9 cellular contexts compared by ENCODE assay signal in genomic region chr15:75069301-75069925, GRCh38. TPM values are rescaled to one million over a fixed set of nuclear protein-coding genes. Genes with fewer than 3 reads are reported as not detected.
A peak's percentile ranks its signal among the peaks of the same experiment; 100 is the strongest.
DNase-seq lines count a peak whose midpoint lies in the region; ATAC-seq, FAIRE-seq and TF ChIP-seq lines count a peak whose summit lies in the region.
"Had no signal": no experiment of that assay in that cellular context is flagged by ENCODE, and none has a peak within 500 bp of the region (broad histone marks: within the 10 kb centered on the region; RNA-seq: fewer than 3 reads in every experiment).

No MANE protein-coding gene starts in this region.

- H3K9me3 ChIP-seq in DOHH2 (ENCODE audit: control insufficient read depth, insufficient read depth, low read length) (no peaks in the 10 kb centered on the region), small intestine (ENCODE audit: control insufficient read depth, low read depth) (no peaks in the 10 kb centered on the region), ascending aorta (no peaks in the 10 kb centered on the region)

- H3K4me3 ChIP-seq in DOHH2 (ENCODE audit: low read length) (no peak overlapping the region), small intestine (ENCODE audit: low read depth in 1 of 2, low read length in 2 of 2) (no peak overlapping the region), ascending aorta (no peak overlapping the region)
- H3K4me3 ChIP-seq: cardiac muscle cell had no signal

- 76 to 92% (median 85%) methylated on average over 8 of the region's 8 CpGs for WGBS in small intestine, 3 donors

- H3K4me2 ChIP-seq in DOHH2 (ENCODE audit: low read length): peak overlapping the region; percentile 41

- H3K27me3 ChIP-seq in DOHH2 (ENCODE audit: control insufficient read depth, low read length) (no peaks in the 10 kb centered on the region), small intestine (ENCODE audit: control insufficient read depth in 2 of 2, insufficient read depth in 2 of 2, low read length in 2 of 2) (no peaks in the 10 kb centered on the region), ascending aorta (no peaks in the 10 kb centered on the region)
- H3K27me3 ChIP-seq: cardiac muscle cell had no signal

- ATAC-seq in GM19328 (IDR thresholded peaks at IDR 0.05; ENCODE audit: unreplicated experiment): peak; percentile 78
- ATAC-seq in HG03097 (IDR thresholded peaks at IDR 0.05; ENCODE audit: low FRiP score, unreplicated experiment): peak; percentile 64
- peak; percentile 100 for ATAC-seq in activated B cell treated with CpG ODN at 0.5 μM for 24 hours (ENCODE audit: low read depth)

- no peaks in the 10 kb centered on the region for H3F3A ChIP-seq in DOHH2 (ENCODE audit: control insufficient read depth, insufficient read depth)

- peaks cover 2% of the 10 kb centered on the region for H3K36me3 Mint-ChIP-seq in activated B cell treated with CpG ODN at 0.5 μM for 24 hours (ENCODE audit: low read depth)

- peaks cover 4% of the 10 kb centered on the region for H3K9me3 Mint-ChIP-seq in activated B cell treated with CpG ODN at 0.5 μM for 24 hours

- FAIRE-seq in small intestine (lab: Jason Lieb, UNC): no peak

- no peaks in the 10 kb centered on the region for H3K9me2 ChIP-seq in DOHH2 (replicated peaks; ENCODE audit: control insufficient read depth, low read length)

- H3K4me1 ChIP-seq in DOHH2 (ENCODE audit: control insufficient read depth, low read length) (peaks cover 19% of the 10 kb centered on the region), small intestine (ENCODE audit: control insufficient read depth in 2 of 2, insufficient read depth in 1 of 2, low read depth in 1 of 2, low read length in 1 of 2) (no peaks in the 10 kb centered on the region), ascending aorta (peaks cover 0 to 28% of the 10 kb centered on the region in 2 donors)

- peak; percentile 44 for DNase-seq in activated B cell treated with CpG ODN at 0.5 μM for 24 hours
- DNase-seq in small intestine: no peak
- no peak for DNase-seq in ascending aorta (ENCODE audit: low spot score in 2 of 2)
- no peak for DNase-seq in cerebellar cortex (ENCODE audit: low spot score)
- DNase-seq in SHP77 (lab: John Stamatoyannopoulos, UW): no peak

- peak overlapping the region; percentile 82 for H3K27ac Mint-ChIP-seq in activated B cell treated with CpG ODN at 0.5 μM for 24 hours

- H3K4me3 Mint-ChIP-seq in activated B cell treated with CpG ODN at 0.5 μM for 24 hours: peak overlapping the region; percentile 29

- no peaks in the 10 kb centered on the region for H3K27me3 Mint-ChIP-seq in activated B cell treated with CpG ODN at 0.5 μM for 24 hours

- 0 out of 2 replicates have a peak overlapping the region, but pooled peaks have one; percentile 7 for H3K27ac ChIP-seq in DOHH2 (ENCODE audit: low read depth, low read length)
- peak overlapping the region in 1 of 2 donors; percentile 2 for H3K27ac ChIP-seq in small intestine (ENCODE audit: low read depth in 1 of 2, low read length in 1 of 2)
- no peak overlapping the region for H3K27ac ChIP-seq in ascending aorta
- H3K27ac ChIP-seq: cardiac muscle cell had no signal

- H4K20me1 ChIP-seq in DOHH2 (ENCODE audit: control insufficient read depth, insufficient read depth, low read depth, low read length): no peaks in the 10 kb centered on the region

- H3K4me1 Mint-ChIP-seq in activated B cell treated with CpG ODN at 0.5 μM for 24 hours: peaks cover 60% of the 10 kb centered on the region

- no peak for TF ChIP-seq CTCF in DOHH2 (IDR thresholded peaks at IDR 0.05; ENCODE audit: low read depth, low read length, poor library complexity, severe bottlenecking)
- no peak for TF ChIP-seq CTCF in activated B cell treated with CpG ODN at 0.5 μM for 24 hours (IDR thresholded peaks at IDR 0.05)
- TF ChIP-seq CTCF in ascending aorta (IDR thresholded peaks at IDR 0.05): no peak

- H3K36me3 ChIP-seq in DOHH2 (ENCODE audit: control insufficient read depth, low read length) (no peaks in the 10 kb centered on the region), small intestine (ENCODE audit: control insufficient read depth in 2 of 2, insufficient read depth in 2 of 2, low read length in 2 of 2) (no peaks in the 10 kb centered on the region), ascending aorta (no peaks in the 10 kb centered on the region)
- H3K36me3 ChIP-seq: cardiac muscle cell had no signal

- intact Hi-C loops in activated B cell treated with CpG ODN at 0.5 μM for 24 hours (cut with micrococcal nuclease) (loop anchor here (1.0 kb wide), 4 partner anchors 26 to 133 kb away; no protein-coding TSS in a partner anchor), ascending aorta (cut with DNase I) (no loop called here)

- POLR2A ChIA-PET in activated B cell treated with CpG ODN at 0.5 μM for 24 hours (lab: Charles Lee): interaction anchor here (0.5 to 6.1 kb wide), 6 partner anchors 16 to 318 kb away, joined by 4 to 40 read pairs (median 6); partner anchors contain the start of gene C15orf39

- H3K79me2 ChIP-seq in DOHH2 (ENCODE audit: control insufficient read depth, low read length): no peaks in the 10 kb centered on the region

- CTCF ChIA-PET in activated B cell treated with CpG ODN at 0.5 μM for 24 hours (lab: Charles Lee): no interaction called here

RNA-seq across cellular contexts. Expression of gene PPCDC, which starts 46.0 kb away (rescaled TPM):
- 13.5 and 16.6 TPM in 2 replicates for total RNA-seq in activated B cell treated with CpG ODN at 0.5 μM for 24 hours
- polyA plus RNA-seq in small intestine: 10 to 100 TPM; 15.9 to 29.4 (median 19.5) TPM
- 8.9 TPM for total RNA-seq in ascending aorta
